1 cellular context compared by ENCODE assay signal in genomic region chr2:206082298-206082843, GRCh38.
TF ChIP-seq lines count a peak whose summit lies in the region.

No MANE protein-coding gene starts in this region.

TF ChIP-seq in GM12878, 131 proteins besides CTCF, POLR2A, EP300 and RAD21 (continued from another document):
- TF ChIP-seq STAT1 (conservative IDR thresholded peaks at IDR 0.05): no peak
- no peak for TF ChIP-seq PRDM15 (CRISPR knock-in tag; IDR thresholded peaks at IDR 0.05)
- no peak for TF ChIP-seq CHD1 (IDR thresholded peaks at IDR 0.05; ENCODE audit: low read depth, low read length)
- TF ChIP-seq NFYA (IDR thresholded peaks at IDR 0.05; ENCODE audit: borderline replicate concordance, low read depth, low read length): no peak
- no peak for TF ChIP-seq CBX5 (IDR thresholded peaks at IDR 0.05; ENCODE audit: low read depth)
- TF ChIP-seq ASH2L (IDR thresholded peaks at IDR 0.05; ENCODE audit: borderline replicate concordance, low read depth): no peak
- no peak for TF ChIP-seq SUPT20H (IDR thresholded peaks at IDR 0.05; ENCODE audit: borderline replicate concordance, control insufficient read depth, low read depth, low read length)
- no peak for TF ChIP-seq EED (IDR thresholded peaks at IDR 0.05; ENCODE audit: low read depth)
- TF ChIP-seq RELA (IDR thresholded peaks at IDR 0.05; ENCODE audit: borderline replicate concordance, partially characterized antibody): no peak
- no peak for TF ChIP-seq MYC (IDR thresholded peaks at IDR 0.05; ENCODE audit: insufficient read depth, insufficient read length, insufficient replicate concordance, low read length, severe bottlenecking)
- TF ChIP-seq ZBTB4 (CRISPR knock-in tag; IDR thresholded peaks at IDR 0.05): no peak
TF ChIP-seq in GM12878: peak in this region for 0.
